8 cellular contexts compared by ENCODE assay signal in genomic region chr20:35619196-35620095, GRCh38. TPM values are rescaled to one million over a fixed set of nuclear protein-coding genes. Genes with fewer than 3 reads are reported as not detected.
DNase-seq lines count a peak whose midpoint lies in the region; ATAC-seq lines count a peak whose summit lies in the region.

No MANE protein-coding gene starts in this region.

- peaks cover 32 to 49% (median 39%) of the 10 kb centered on the region in 10 experiments for H3K4me1 ChIP-seq in BLaER1 treated with 17β-estradiol and CSF1 and Interleukin-3, amounts not matched to agents 10 nM and 100 nM

- H3K36me3 ChIP-seq in BLaER1 treated with 17β-estradiol and CSF1 and Interleukin-3, amounts not matched to agents 10 nM and 100 nM = peaks cover 11 to 23% (median 20%) of the 10 kb centered on the region in 11 experiments; a peak in 19 of 22 replicates

- peak overlapping the region; percentile 91 to 99 (median 98) for H3K4me2 ChIP-seq in BLaER1 treated with 17β-estradiol and CSF1 and Interleukin-3, amounts not matched to agents 10 nM and 100 nM

- peaks cover 0 to 11% (median 0%) of the 10 kb centered on the region in 11 experiments; a peak in 6 of 22 replicates for H3K27me3 ChIP-seq in BLaER1 treated with 17β-estradiol and CSF1 and Interleukin-3, amounts not matched to agents 10 nM and 100 nM

- H3K4me1 Mint-ChIP-seq in activated T-helper 17 cell treated with anti-CD3 and anti-CD28 coated beads, Interleukin-2, amount 50 U/mL, for 72 hours = peaks cover 18% of the 10 kb centered on the region

- H3K27me3 Mint-ChIP-seq in activated T-helper 17 cell treated with anti-CD3 and anti-CD28 coated beads, Interleukin-2, amount 50 U/mL, for 72 hours = no peaks in the 10 kb centered on the region

- H3K9me3 Mint-ChIP-seq in activated T-helper 17 cell treated with anti-CD3 and anti-CD28 coated beads, Interleukin-2, amount 50 U/mL, for 72 hours = no peaks in the 10 kb centered on the region

- peaks cover 0 to 18% (median 3%) of the 10 kb centered on the region in 11 experiments; a peak in 7 of 22 replicates for H4K20me1 ChIP-seq in BLaER1 treated with 17β-estradiol and CSF1 and Interleukin-3, amounts not matched to agents 10 nM and 100 nM

- peak overlapping the region; percentile 90 for H3K4me3 Mint-ChIP-seq in activated T-helper 17 cell treated with anti-CD3 and anti-CD28 coated beads, Interleukin-2, amount 50 U/mL, for 72 hours

- peaks cover 30% of the 10 kb centered on the region for H3K36me3 Mint-ChIP-seq in activated T-helper 17 cell treated with anti-CD3 and anti-CD28 coated beads, Interleukin-2, amount 50 U/mL, for 72 hours (ENCODE audit: low read depth)

- DNase-seq in HuH-7.5 (ENCODE audit: low spot score) (peak; percentile 97), RPMI7951 (ENCODE audit: low read depth) (peak; percentile 92), foreskin melanocyte (peak; percentile 64), occipital lobe (lab: John Stamatoyannopoulos, UW) (peak; percentile 46), substantia nigra (lab: John Stamatoyannopoulos, UW) (peak in 32 of 49 donors; percentile 13 to 81 (median 35))

- ATAC-seq in GM19351 (IDR thresholded peaks at IDR 0.05; ENCODE audit: unreplicated experiment) = peak; percentile 39
- ATAC-seq in activated T-helper 17 cell treated with anti-CD3 and anti-CD28 coated beads, Interleukin-2, amount 50 U/mL, for 72 hours (replicated peaks) = peak; percentile 51

- H3K27ac Mint-ChIP-seq in activated T-helper 17 cell treated with anti-CD3 and anti-CD28 coated beads, Interleukin-2, amount 50 U/mL, for 72 hours = peak overlapping the region; percentile 90

- peak overlapping the region; percentile 59 to 75 (median 64) for H3K4me3 ChIP-seq in BLaER1 treated with 17β-estradiol and CSF1 and Interleukin-3, amounts not matched to agents 10 nM and 100 nM

- H3K9me3 ChIP-seq in BLaER1 treated with 17β-estradiol and CSF1 and Interleukin-3, amounts not matched to agents 10 nM and 100 nM (replicated peaks in 1 of 11) = no peaks in the 10 kb centered on the region

- peak overlapping the region; percentile 35 to 75 (median 64) for H3K9ac ChIP-seq in BLaER1 treated with 17β-estradiol and CSF1 and Interleukin-3, amounts not matched to agents 10 nM and 100 nM

- H3K27ac ChIP-seq in BLaER1 treated with 17β-estradiol and CSF1 and Interleukin-3, amounts not matched to agents 10 nM and 100 nM = peak overlapping the region in 1 of 11 experiments; percentile 46; a peak in 1 of 22 replicates
- no peak overlapping the region for H3K27ac ChIP-seq in substantia nigra (ENCODE audit: low read depth, low read length, poor library complexity, severe bottlenecking)

RNA-seq across cellular contexts. Expression of gene SPAG4, which starts 3.8 kb away (rescaled TPM):
- total RNA-seq in RPMI7951 (2014; rRNA removed; shearing (Covaris generic)) = 24.9 and 38.5 TPM in 2 replicates
- 10 to 100 TPM in 1 of 2 donors, 1 to 10 TPM in 1; 7.2 to 52.4 TPM for total RNA-seq in activated T-helper 17 cell treated with anti-CD3 and anti-CD28 coated beads, Interleukin-2, amount 50 U/mL, for 72 hours
- total RNA-seq in occipital lobe = 1.4 TPM

RNA-seq across cellular contexts. Expression of gene CPNE1, which starts 45.3 kb away (rescaled TPM):
- total RNA-seq in RPMI7951 (2014; rRNA removed; shearing (Covaris generic)) = 301 and 408 TPM in 2 replicates
- 100 to 1,000 TPM; 269 to 280 TPM for total RNA-seq in activated T-helper 17 cell treated with anti-CD3 and anti-CD28 coated beads, Interleukin-2, amount 50 U/mL, for 72 hours
- 55.1 TPM for total RNA-seq in occipital lobe

RNA-seq across cellular contexts. Expression of gene RBM12, which starts 45.3 kb away (rescaled TPM):
- total RNA-seq in RPMI7951 (2014; rRNA removed; shearing (Covaris generic)) = 33.8 and 41.9 TPM in 2 replicates
- total RNA-seq in activated T-helper 17 cell treated with anti-CD3 and anti-CD28 coated beads, Interleukin-2, amount 50 U/mL, for 72 hours = 100 to 1,000 TPM; 106 to 116 TPM
- 108 TPM for total RNA-seq in occipital lobe

Comparison
In these comparisons a context has a peak if more than half of its experiments do, and no peak if none do; other contexts are left out.
1. DNase-seq: peak in every context shown above with its lines; median percentile 97 in HuH-7.5; 92 in RPMI7951; 64 in foreskin melanocyte; 46 in occipital lobe; 35 in substantia nigra.